ENCODE assay signal across 9 cellular contexts in the genomic region with DNA sequence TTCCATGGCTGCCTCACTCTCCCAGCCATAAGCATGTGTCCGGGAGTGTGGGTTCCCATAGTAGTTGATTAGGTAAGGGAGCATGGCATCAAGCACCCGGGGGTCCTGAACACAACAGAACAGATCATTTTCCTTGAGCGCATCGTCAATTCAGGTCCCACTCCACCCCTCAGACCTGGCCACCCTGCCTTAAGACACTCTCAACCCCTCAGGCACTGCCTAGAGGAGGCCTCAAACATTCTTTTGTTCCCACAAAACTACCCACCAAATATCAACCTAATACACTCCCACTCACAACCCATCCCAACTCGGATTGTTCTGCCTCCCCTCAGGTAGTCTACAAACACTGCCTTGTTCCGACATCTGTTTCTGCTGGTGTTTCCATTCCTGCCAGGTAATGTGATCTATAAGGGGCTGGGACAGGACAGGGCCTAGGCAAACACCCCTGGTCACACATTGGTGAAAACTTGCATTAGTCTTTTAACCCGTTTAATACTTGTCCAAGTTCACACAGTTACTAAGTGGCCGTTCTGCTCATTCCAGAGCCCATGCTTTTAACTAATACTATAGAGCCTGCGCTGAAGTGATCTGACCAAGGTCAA. TPM values are rescaled to one million over a fixed set of nuclear protein-coding genes. Genes with fewer than 3 reads are reported as not detected.
DNase-seq lines count a peak whose midpoint lies in the region; ATAC-seq and TF ChIP-seq lines count a peak whose summit lies in the region.
"Had no signal": no experiment of that assay in that cellular context is flagged by ENCODE, and none has a peak within 500 bp of the region (broad histone marks: within the 10 kb centered on the region; RNA-seq: fewer than 3 reads in every experiment).

No MANE protein-coding gene starts in this region.

- H3K36me3 Mint-ChIP-seq in IgD-negative memory B cell: peaks cover 3% of the 10 kb centered on the region
- peaks cover 57% of the 10 kb centered on the region for H3K36me3 Mint-ChIP-seq in central memory CD8-positive, alpha-beta T cell (ENCODE audit: insufficient read depth)
- H3K36me3 Mint-ChIP-seq in naive B cell: peaks cover 9 to 11% of the 10 kb centered on the region in 2 donors

- ATAC-seq in central memory CD8-positive, alpha-beta T cell (replicated peaks; ENCODE audit: extremely low read depth, poor library complexity, severe bottlenecking): no peak
- ATAC-seq in naive B cell (ENCODE audit: low read depth in 2 of 2): no peak
- no peak for ATAC-seq in HG02759 (IDR thresholded peaks at IDR 0.05; ENCODE audit: unreplicated experiment)

- no peak for TF ChIP-seq CTCF in AG09309 (IDR thresholded peaks at IDR 0.05; ENCODE audit: control insufficient read depth, insufficient read depth, low read depth, low read length, missing control alignments)

- H3K4me3 ChIP-seq in AG09309 (ENCODE audit: control insufficient read depth, low read depth, low read length): peak overlapping the region; percentile 95; the same call in 1 of the 2 replicates

- H3K27ac Mint-ChIP-seq in IgD-negative memory B cell (peak overlapping the region in 2 of 3 donors; percentile 84 to 86), naive B cell (peak overlapping the region in 4 of 6 donors; percentile 3 to 90 (median 78))
- peak overlapping the region; percentile 98 for H3K27ac Mint-ChIP-seq in central memory CD8-positive, alpha-beta T cell (ENCODE audit: low read depth)

- H3K4me3 Mint-ChIP-seq in IgD-negative memory B cell (peak overlapping the region; percentile 94 to 96 (median 95)), naive B cell (peak overlapping the region; percentile 88 to 99 (median 94))
- peak overlapping the region; percentile 99 for H3K4me3 Mint-ChIP-seq in central memory CD8-positive, alpha-beta T cell

- DNase-seq in AG09309 (ENCODE audit: low read depth) (no peak), naive B cell (no peak), NCI-H446 treated with DMSO at 0.1 percent for 48 hours (lab: John Stamatoyannopoulos, UW) (no peak), NCI-H1436 treated with DMSO at 0.1 percent for 48 hours (lab: John Stamatoyannopoulos, UW) (no peak)
- DNase-seq in central memory CD8-positive, alpha-beta T cell (ENCODE audit: low spot score in 2 of 2): no peak
- no peak for DNase-seq in stimulated activated CD4-positive, alpha-beta T cell treated with anti-CD3 and anti-CD28 coated beads, Interleukin-4, amount 100 ng/mL, for 1 hour
- DNase-seq: midbrain had no signal

- H3K27me3 Mint-ChIP-seq in IgD-negative memory B cell (no peaks in the 10 kb centered on the region), naive B cell (no peaks in the 10 kb centered on the region)
- H3K27me3 Mint-ChIP-seq in central memory CD8-positive, alpha-beta T cell: no peaks in the 10 kb centered on the region

- H3K9me3 Mint-ChIP-seq in IgD-negative memory B cell: no peaks in the 10 kb centered on the region
- no peaks in the 10 kb centered on the region for H3K9me3 Mint-ChIP-seq in central memory CD8-positive, alpha-beta T cell
- H3K9me3 Mint-ChIP-seq in naive B cell: no peaks in the 10 kb centered on the region

- H3K4me1 Mint-ChIP-seq in IgD-negative memory B cell (peaks cover 21 to 32% (median 30%) of the 10 kb centered on the region in 3 donors), naive B cell (peaks cover 18 to 34% (median 18%) of the 10 kb centered on the region in 3 donors)
- peaks cover 36% of the 10 kb centered on the region for H3K4me1 Mint-ChIP-seq in central memory CD8-positive, alpha-beta T cell

RNA-seq across cellular contexts. Expression of a gene that starts 1.4 kb away (rescaled TPM):
- polyA plus RNA-seq in IgD-negative memory B cell (18.1 TPM), naive B cell (ENCODE audit: low read depth in 6 of 6) (10 to 100 TPM in 5 of 6 donors, 1 to 10 TPM in 1; 7.8 to 23.1 (median 13.3) TPM)

RNA-seq across cellular contexts. Expression of a gene that starts 1.4 kb away (rescaled TPM):
- polyA plus RNA-seq in IgD-negative memory B cell (323 TPM), naive B cell (ENCODE audit: low read depth in 6 of 6) (100 to 1,000 TPM; 256 to 337 (median 292) TPM)

RNA-seq across cellular contexts. Expression of a gene that starts 33.1 kb away (rescaled TPM):
- polyA plus RNA-seq in IgD-negative memory B cell (306 TPM), naive B cell (ENCODE audit: low read depth in 6 of 6) (100 to 1,000 TPM; 178 to 542 (median 337) TPM)

RNA-seq across cellular contexts. Expression of a gene that starts 33.1 kb away (rescaled TPM):
- polyA plus RNA-seq in IgD-negative memory B cell (36.9 TPM), naive B cell (ENCODE audit: low read depth in 6 of 6) (10 to 100 TPM; 39.4 to 58.8 (median 51.6) TPM)

RNA-seq across cellular contexts. Expression of a gene that starts 44.3 kb away (rescaled TPM):
- polyA plus RNA-seq in IgD-negative memory B cell (191 TPM), naive B cell (ENCODE audit: low read depth in 6 of 6) (100 to 1,000 TPM in 5 of 6 donors, 10 to 100 TPM in 1; 85.4 to 213 (median 173) TPM)
